Comparison of ENCODE assay signal across 8 cellular contexts in the genomic region with DNA sequence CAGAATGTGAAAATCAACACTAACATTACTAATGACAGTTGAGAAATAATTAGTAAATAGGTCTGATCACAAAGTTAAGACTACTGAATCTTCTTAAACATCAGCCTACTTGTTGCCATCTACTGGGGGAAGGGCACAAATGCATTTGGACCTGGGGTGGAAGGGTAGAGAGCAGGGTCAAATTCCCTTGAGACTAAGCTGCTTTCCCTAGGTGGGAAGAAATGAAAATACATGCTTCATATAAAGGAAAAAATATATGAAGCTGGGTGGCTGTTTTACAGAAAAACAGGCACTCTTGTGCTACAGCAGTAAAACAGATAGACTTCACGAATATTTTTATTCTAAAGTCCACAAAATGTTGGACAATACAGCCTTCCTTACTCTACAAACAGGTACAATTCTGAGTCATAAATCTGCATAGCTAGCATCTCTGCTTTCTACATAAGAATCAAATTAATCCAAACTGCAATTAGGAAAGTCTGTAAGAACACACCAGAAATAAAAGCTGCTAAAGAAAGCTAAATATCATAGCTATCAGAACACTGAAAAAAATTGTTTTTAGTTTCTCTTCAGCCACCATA. TPM values are rescaled to one million over a fixed set of nuclear protein-coding genes. Genes with fewer than 3 reads are reported as not detected.
DNase-seq lines count a peak whose midpoint lies in the region; ATAC-seq and TF ChIP-seq lines count a peak whose summit lies in the region.

No MANE protein-coding gene starts in this region.

- H3K27me3 ChIP-seq in H7 (ENCODE audit: control insufficient read depth, insufficient read depth, low read length), result no peaks in the 10 kb centered on the region

- peaks cover 8% of the 10 kb centered on the region for H3K36me3 Mint-ChIP-seq in activated T-cell treated with anti-CD3 and anti-CD28 coated beads, Interleukin-2, amount 50 U/mL, for 4 hours (ENCODE audit: insufficient read depth)
- H3K36me3 Mint-ChIP-seq in chondrocyte (ENCODE audit: low read depth), result peaks cover 3% of the 10 kb centered on the region
- peaks cover 5% of the 10 kb centered on the region for H3K36me3 Mint-ChIP-seq in progenitor cell of endocrine pancreas (ENCODE audit: insufficient read depth)

- no peaks in the 10 kb centered on the region; the same call in 1 of the 2 replicates for H3K36me3 ChIP-seq in H7 (replicated peaks; ENCODE audit: control insufficient read depth, insufficient read depth, low read length)

- peak overlapping the region; percentile 57 for H3K27ac Mint-ChIP-seq in chondrocyte (ENCODE audit: unreplicated experiment)
- peak overlapping the region; percentile 72 for H3K27ac Mint-ChIP-seq in progenitor cell of endocrine pancreas

- DNase-seq in activated T-cell treated with anti-CD3 and anti-CD28 coated beads, Interleukin-2, amount 50 U/mL, for 4 hours, result no peak
- DNase-seq in activated T-cell treated with anti-CD3 and anti-CD28 coated beads for 4 hours (no peak), H7 (peak; percentile 70), NCI-H526 (lab: John Stamatoyannopoulos, UW) (peak; percentile 3 to 72), chondrocyte (ENCODE audit: low spot score) (no peak), progenitor cell of endocrine pancreas (ENCODE audit: low spot score, unreplicated experiment) (no peak), caudate nucleus (lab: John Stamatoyannopoulos, UW) (no peak), NCI-H1105 treated with DMSO at 0.1 percent for 48 hours (lab: John Stamatoyannopoulos, UW) (no peak)

- H3K4me3 Mint-ChIP-seq in activated T-cell treated with anti-CD3 and anti-CD28 coated beads, Interleukin-2, amount 50 U/mL, for 4 hours, result no peak overlapping the region
- no peak overlapping the region for H3K4me3 Mint-ChIP-seq in chondrocyte (ENCODE audit: unreplicated experiment)
- no peak overlapping the region for H3K4me3 Mint-ChIP-seq in progenitor cell of endocrine pancreas (ENCODE audit: low read depth)

- peak; percentile 52 to 58 for ATAC-seq in activated T-cell treated with anti-CD3 and anti-CD28 coated beads, Interleukin-2, amount 50 U/mL, for 4 hours

- H3K4me1 Mint-ChIP-seq in activated T-cell treated with anti-CD3 and anti-CD28 coated beads, Interleukin-2, amount 50 U/mL, for 4 hours (ENCODE audit: low read depth), result peaks cover 45% of the 10 kb centered on the region
- H3K4me1 Mint-ChIP-seq in chondrocyte (ENCODE audit: low read depth) (peaks cover 35% of the 10 kb centered on the region), progenitor cell of endocrine pancreas (ENCODE audit: low read depth) (peaks cover 14% of the 10 kb centered on the region)

- no peak overlapping the region for H3K27ac ChIP-seq in caudate nucleus (ENCODE audit: low read depth, low read length)

- H3K9me3 Mint-ChIP-seq in activated T-cell treated with anti-CD3 and anti-CD28 coated beads, Interleukin-2, amount 50 U/mL, for 4 hours, result no peaks in the 10 kb centered on the region
- H3K9me3 Mint-ChIP-seq in chondrocyte (ENCODE audit: low read depth) (no peaks in the 10 kb centered on the region), progenitor cell of endocrine pancreas (ENCODE audit: low read depth) (no peaks in the 10 kb centered on the region)

- no peak overlapping the region for H3K4me3 ChIP-seq in H7 (ENCODE audit: insufficient read depth, low read depth, low read length)

- no peaks in the 10 kb centered on the region for H3K27me3 Mint-ChIP-seq in activated T-cell treated with anti-CD3 and anti-CD28 coated beads, Interleukin-2, amount 50 U/mL, for 4 hours (ENCODE audit: low read depth)
- H3K27me3 Mint-ChIP-seq in chondrocyte (ENCODE audit: low read depth) (no peaks in the 10 kb centered on the region), progenitor cell of endocrine pancreas (no peaks in the 10 kb centered on the region)

- TF ChIP-seq CTCF in chondrocyte (IDR thresholded peaks at IDR 0.05) (peak; percentile 68), progenitor cell of endocrine pancreas (IDR thresholded peaks at IDR 0.05; ENCODE audit: unreplicated experiment) (peak; percentile 46)

RNA-seq across cellular contexts. Expression of a gene that starts 10.9 kb away (rescaled TPM):
- total RNA-seq in activated T-cell treated with anti-CD3 and anti-CD28 coated beads, Interleukin-2, amount 50 U/mL, for 4 hours, result 100 to 1,000 TPM; 211 to 227 (median 221) TPM
- total RNA-seq in H7 (2014; rRNA removed; shearing (Covaris generic)), result 74.9 and 89.8 TPM in 2 replicates
- total RNA-seq in chondrocyte, result 223 to 281 TPM (median 231 TPM) in 3 replicates
- total RNA-seq in progenitor cell of endocrine pancreas, result 228 TPM in 2 replicates

RNA-seq across cellular contexts. Expression of a gene that starts 11.4 kb away (rescaled TPM):
- under 1 TPM; 0.76 to 0.84 (median 0.81) TPM for total RNA-seq in activated T-cell treated with anti-CD3 and anti-CD28 coated beads, Interleukin-2, amount 50 U/mL, for 4 hours
- 7.9 and 10.2 TPM in 2 replicates for total RNA-seq in H7 (2014; rRNA removed; shearing (Covaris generic))
- total RNA-seq in chondrocyte (3.0 to 5.9 TPM (median 3.3 TPM) in 3 replicates), progenitor cell of endocrine pancreas (3.9 and 4.0 TPM in 2 replicates)

Comparison
In these comparisons a context has a peak if more than half of its experiments do, and no peak if none do; other contexts are left out.
1. DNase-seq: peak in H7 (single experiment) and NCI-H526 (2 of 2); none in activated T-cell treated with anti-CD3 and anti-CD28 coated beads, Interleukin-2, amount 50 U/mL, for 4 hours (single experiment), activated T-cell treated with anti-CD3 and anti-CD28 coated beads for 4 hours (single experiment), chondrocyte (single experiment), progenitor cell of endocrine pancreas (single experiment), caudate nucleus (0 of 61) and NCI-H1105 treated with DMSO at 0.1 percent for 48 hours (single experiment).